Comparison of ENCODE assay signal across 9 cellular contexts in genomic region chr2:46850742-46851141, GRCh38.
DNase-seq lines count a peak whose midpoint lies in the region; ATAC-seq and TF ChIP-seq lines count a peak whose summit lies in the region.
"Had no signal": no experiment of that assay in that cellular context is flagged by ENCODE, and none has a peak within 500 bp of the region (broad histone marks: within the 10 kb centered on the region; RNA-seq: fewer than 3 reads in every experiment).

No MANE protein-coding gene starts in this region.

- no peaks in the 10 kb centered on the region for H3K9me3 ChIP-seq in tibial artery

- no peaks in the 10 kb centered on the region for H3K36me3 ChIP-seq in tibial artery

- DNase-seq in NCI-H226 = peak; percentile 98
- peak; percentile 92 for DNase-seq in dermis blood vessel endothelial cell
- DNase-seq in lung microvascular endothelial cell (ENCODE audit: low read depth in 2 of 2) = peak; percentile 32 to 80
- peak; percentile 66 to 83 for DNase-seq in tibial artery
- DNase-seq in NCI-H2227 (lab: John Stamatoyannopoulos, UW; ENCODE audit: unreplicated experiment) = no peak
- no peak for DNase-seq in HT-29 (ENCODE audit: low spot score)
- no peak for DNase-seq in activated naive CD4-positive, alpha-beta T cell treated with anti-CD3 and anti-CD28 coated beads, Interleukin-2, amount 50 U/mL, for 72 hours (ENCODE audit: low spot score in 2 of 2)
- DNase-seq: activated B cell treated with CpG ODN at 0.5 μM for 24 hours had no signal

- intact Hi-C loops in tibial artery (cut with DNase I; ENCODE audit: low total_unique reads) = no loop called here

- no peak overlapping the region for H3K4me3 ChIP-seq in tibial artery

- TF ChIP-seq CTCF in tibial artery (IDR thresholded peaks at IDR 0.05) = peak in 1 of 2 experiments; percentile 22

- peak overlapping the region; percentile 90 to 91 for H3K27ac ChIP-seq in tibial artery

- H3K36me3 Mint-ChIP-seq in activated naive CD4-positive, alpha-beta T cell treated with anti-CD3 and anti-CD28 coated beads, Interleukin-2, amount 50 U/mL, for 72 hours = no peaks in the 10 kb centered on the region

- H3K27me3 ChIP-seq in tibial artery = no peaks in the 10 kb centered on the region

- ATAC-seq in GM21529 (IDR thresholded peaks at IDR 0.05; ENCODE audit: unreplicated experiment) = no peak
- no peak for ATAC-seq in activated naive CD4-positive, alpha-beta T cell treated with anti-CD3 and anti-CD28 coated beads, Interleukin-2, amount 50 U/mL, for 72 hours

- H3K4me1 ChIP-seq in tibial artery = peaks cover 10 to 79% (median 73%) of the 10 kb centered on the region in 4 donors

- no peaks in the 10 kb centered on the region for H3K9me3 Mint-ChIP-seq in activated naive CD4-positive, alpha-beta T cell treated with anti-CD3 and anti-CD28 coated beads, Interleukin-2, amount 50 U/mL, for 72 hours
- H3K9me3 Mint-ChIP-seq: activated B cell treated with CpG ODN at 0.5 μM for 24 hours had no signal

- no peak overlapping the region for H3K27ac Mint-ChIP-seq in activated naive CD4-positive, alpha-beta T cell treated with anti-CD3 and anti-CD28 coated beads, Interleukin-2, amount 50 U/mL, for 72 hours
- H3K27ac Mint-ChIP-seq: activated B cell treated with CpG ODN at 0.5 μM for 24 hours had no signal

Comparison
In these comparisons a context has a peak if more than half of its experiments do, and no peak if none do; other contexts are left out.
1. DNase-seq: peak in NCI-H226 (single experiment), dermis blood vessel endothelial cell (single experiment), lung microvascular endothelial cell (2 of 2) and tibial artery (2 of 2); none in NCI-H2227 (single experiment), HT-29 (single experiment) and activated naive CD4-positive, alpha-beta T cell treated with anti-CD3 and anti-CD28 coated beads, Interleukin-2, amount 50 U/mL, for 72 hours (0 of 2).